Comparison of ENCODE assay signal across 27 cellular contexts in genomic region chr16:61149709-61150108, GRCh38.
"Had no signal": no experiment of that assay in that cellular context is flagged by ENCODE, and none has a peak within 500 bp of the region (broad histone marks: within the 10 kb centered on the region; RNA-seq: fewer than 3 reads in every experiment).

No MANE protein-coding gene starts in this region.

- H3K9me3 ChIP-seq: esophagus squamous epithelium, psoas muscle, testis had no signal

- H3K36me3 ChIP-seq: esophagus squamous epithelium, heart right ventricle, sigmoid colon, tibial artery had no signal

- H3K4me1 ChIP-seq: esophagus squamous epithelium, heart right ventricle, parathyroid adenoma, psoas muscle, sigmoid colon, testis, tibial artery had no signal

- H3K27me3 Mint-ChIP-seq: central memory CD8-positive, alpha-beta T cell; naive B cell; natural killer cell treated with Interleukin-12 subunit alpha and Interleukin-12 subunit beta and Interleukin-15 and Interleukin-18, amount 100 ng/mL, for 72 hours; stimulated activated memory B cell treated with anti-CD40 and anti-IgM and Interleukin-4, amounts not matched to agents 10 μg/mL and 1 μg/mL and 100 μg/mL, for 72 hours; type B pancreatic cell had no signal

- H3K4me3 Mint-ChIP-seq: central memory CD8-positive, alpha-beta T cell; naive B cell; natural killer cell treated with Interleukin-12 subunit alpha and Interleukin-12 subunit beta and Interleukin-15 and Interleukin-18, amount 100 ng/mL, for 72 hours; neural crest cell; stimulated activated memory B cell treated with anti-CD40 and anti-IgM and Interleukin-4, amounts not matched to agents 10 μg/mL and 1 μg/mL and 100 μg/mL, for 72 hours; type B pancreatic cell had no signal

- H3K27ac Mint-ChIP-seq: naive B cell; natural killer cell treated with Interleukin-12 subunit alpha and Interleukin-12 subunit beta and Interleukin-15 and Interleukin-18, amount 100 ng/mL, for 72 hours; stimulated activated memory B cell treated with anti-CD40 and anti-IgM and Interleukin-4, amounts not matched to agents 10 μg/mL and 1 μg/mL and 100 μg/mL, for 72 hours; type B pancreatic cell had no signal

- DNase-seq: dermis blood vessel endothelial cell; effector memory CD4-positive, alpha-beta T cell; erythroblast; esophagus squamous epithelium; foreskin melanocyte; glutamatergic neuron; heart right ventricle; hypothalamus; mesenchymal stem cell; naive B cell; psoas muscle; sigmoid colon; stimulated activated CD4-positive, alpha-beta T cell treated with anti-CD3 and anti-CD28 coated beads, Interleukin-2, amount 100 ng/mL, for 24 hours; stimulated activated CD4-positive, alpha-beta T cell treated with anti-CD3 and anti-CD28 coated beads, Interleukin-4, amount 100 ng/mL, for 4 hours; stimulated activated naive CD8-positive, alpha-beta T cell treated with anti-CD3 and anti-CD28 coated beads, Interleukin-15, Interleukin-2, amounts not matched to agents 100 U/mL and 50 U/mL, for 24 hours; substantia nigra; testis; tibial artery had no signal

- H3K9me3 Mint-ChIP-seq: type B pancreatic cell had no signal

- H3K4me3 ChIP-seq: coronary artery, esophagus squamous epithelium, heart right ventricle, psoas muscle, sigmoid colon, testis, tibial artery had no signal

- ATAC-seq: heart right ventricle; left lobe of liver; natural killer cell treated with Interleukin-12 subunit alpha and Interleukin-12 subunit beta and Interleukin-15 and Interleukin-18, amount 100 ng/mL, for 72 hours; psoas muscle; right cardiac atrium; stimulated activated memory B cell treated with anti-CD40 and anti-IgM and Interleukin-4, amounts not matched to agents 10 μg/mL and 1 μg/mL and 100 μg/mL, for 72 hours; stimulated activated naive CD8-positive, alpha-beta T cell treated with anti-CD3 and anti-CD28 coated beads, Interleukin-15, Interleukin-2, amounts not matched to agents 100 U/mL and 50 U/mL, for 24 hours had no signal

- H3K4me1 Mint-ChIP-seq: central memory CD8-positive, alpha-beta T cell; naive B cell; neural crest cell; stimulated activated memory B cell treated with anti-CD40 and anti-IgM and Interleukin-4, amounts not matched to agents 10 μg/mL and 1 μg/mL and 100 μg/mL, for 72 hours had no signal

- H3K36me3 Mint-ChIP-seq: naive B cell; natural killer cell treated with Interleukin-12 subunit alpha and Interleukin-12 subunit beta and Interleukin-15 and Interleukin-18, amount 100 ng/mL, for 72 hours; stimulated activated memory B cell treated with anti-CD40 and anti-IgM and Interleukin-4, amounts not matched to agents 10 μg/mL and 1 μg/mL and 100 μg/mL, for 72 hours; type B pancreatic cell had no signal
